30 cellular contexts compared by ENCODE assay signal in the genomic region with DNA sequence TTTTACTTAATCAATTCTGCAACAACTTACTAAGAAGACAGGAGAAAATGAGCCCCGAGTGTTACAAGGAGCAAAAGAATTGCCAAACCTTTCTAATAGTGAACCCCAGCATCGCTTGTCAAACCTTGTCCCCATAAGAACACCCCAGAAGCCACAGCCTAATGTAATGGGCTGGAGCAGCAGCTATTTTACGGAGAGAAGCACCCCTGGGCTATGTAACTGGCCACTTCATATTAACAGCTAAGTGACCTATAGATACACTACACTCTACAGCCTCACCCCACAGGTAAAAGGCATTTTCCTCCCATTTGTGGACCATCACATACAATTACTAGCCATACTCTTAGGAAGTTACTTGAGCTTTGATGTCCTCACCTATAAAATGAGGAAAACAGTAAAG. TPM values are rescaled to one million over a fixed set of nuclear protein-coding genes. Genes with fewer than 3 reads are reported as not detected.
DNase-seq lines count a peak whose midpoint lies in the region; ATAC-seq and TF ChIP-seq lines count a peak whose summit lies in the region.
"Had no signal": no experiment of that assay in that cellular context is flagged by ENCODE, and none has a peak within 500 bp of the region (broad histone marks: within the 10 kb centered on the region; RNA-seq: fewer than 3 reads in every experiment).

No MANE protein-coding gene starts in this region.

- no peaks in the 10 kb centered on the region for H3K27me3 ChIP-seq in CD4-positive, alpha-beta T cell (ENCODE audit: control insufficient read depth, insufficient read depth, low read length)
- H3K27me3 ChIP-seq in naive thymus-derived CD4-positive, alpha-beta T cell (ENCODE audit: control insufficient read depth in 2 of 2, insufficient read depth in 2 of 2, low read length in 2 of 2), result no peaks in the 10 kb centered on the region
- H3K27me3 ChIP-seq in psoas muscle (ENCODE audit: insufficient read depth in 3 of 3, low read length in 2 of 3), result peaks cover 0 to 1% (median 0%) of the 10 kb centered on the region in 3 donors
- H3K27me3 ChIP-seq: BLaER1 treated with 17β-estradiol and CSF1 and Interleukin-3, amounts not matched to agents 10 nM and 100 nM; suprapubic skin had no signal

- intact Hi-C loops in CD4-positive, alpha-beta T cell (cut with DNase I, micrococcal nuclease), result no loop called here
- intact Hi-C loops in naive thymus-derived CD4-positive, alpha-beta T cell (cut with micrococcal nuclease), result loop anchor here in 1 of 2 donors (2.0 kb wide), 1 partner anchor 15 kb away; no protein-coding TSS in a partner anchor
- intact Hi-C loops in Right ventricle myocardium superior (cut with DNase I), result no loop called here
- intact Hi-C loops in psoas muscle (cut with DNase I), result no loop called here

- no peak overlapping the region for H3K4me3 ChIP-seq in naive thymus-derived CD4-positive, alpha-beta T cell (ENCODE audit: low read length)
- no peak overlapping the region for H3K4me3 ChIP-seq in psoas muscle
- H3K4me3 ChIP-seq: BLaER1 treated with 17β-estradiol and CSF1 and Interleukin-3, amounts not matched to agents 10 nM and 100 nM; K562; lower lobe of right lung; suprapubic skin had no signal

- H3K36me3 ChIP-seq in naive thymus-derived CD4-positive, alpha-beta T cell (ENCODE audit: control insufficient read depth in 2 of 3, insufficient read depth in 3 of 3, low read length in 3 of 3), result peaks cover 29 to 98% (median 83%) of the 10 kb centered on the region in 3 experiments
- no peaks in the 10 kb centered on the region for H3K36me3 ChIP-seq in psoas muscle (ENCODE audit: insufficient read depth in 1 of 2, low read depth in 1 of 2)
- H3K36me3 ChIP-seq: brain microvascular endothelial cell, suprapubic skin had no signal

- H3K9me3 Mint-ChIP-seq in CD4-positive, alpha-beta T cell, result no peaks in the 10 kb centered on the region
- H3K9me3 Mint-ChIP-seq in activated T-helper 17 cell treated with anti-CD3 and anti-CD28 coated beads, Interleukin-2, amount 50 U/mL, for 72 hours, result no peaks in the 10 kb centered on the region
- H3K9me3 Mint-ChIP-seq in naive thymus-derived CD4-positive, alpha-beta T cell, result no peaks in the 10 kb centered on the region
- H3K9me3 Mint-ChIP-seq: nephron had no signal

- peak overlapping the region; percentile 77 for H3K27ac Mint-ChIP-seq in CD4-positive, alpha-beta T cell
- peak overlapping the region; percentile 58 for H3K27ac Mint-ChIP-seq in activated T-helper 17 cell treated with anti-CD3 and anti-CD28 coated beads, Interleukin-2, amount 50 U/mL, for 72 hours
- peak overlapping the region in 8 of 9 donors; percentile 59 to 89 (median 70) for H3K27ac Mint-ChIP-seq in naive thymus-derived CD4-positive, alpha-beta T cell

- peaks cover 11% of the 10 kb centered on the region for H3K4me1 Mint-ChIP-seq in CD4-positive, alpha-beta T cell (ENCODE audit: low read depth)
- H3K4me1 Mint-ChIP-seq in activated T-helper 17 cell treated with anti-CD3 and anti-CD28 coated beads, Interleukin-2, amount 50 U/mL, for 72 hours, result peaks cover 7% of the 10 kb centered on the region
- peaks cover 0 to 48% (median 12%) of the 10 kb centered on the region in 7 donors for H3K4me1 Mint-ChIP-seq in naive thymus-derived CD4-positive, alpha-beta T cell
- H3K4me1 Mint-ChIP-seq: nephron had no signal

- H3K9me3 ChIP-seq in CD4-positive, alpha-beta T cell (ENCODE audit: control insufficient read depth, low read length), result no peaks in the 10 kb centered on the region
- no peaks in the 10 kb centered on the region for H3K9me3 ChIP-seq in naive thymus-derived CD4-positive, alpha-beta T cell (ENCODE audit: control insufficient read depth in 2 of 3, low read length in 3 of 3)
- no peaks in the 10 kb centered on the region for H3K9me3 ChIP-seq in psoas muscle
- H3K9me3 ChIP-seq: BLaER1 treated with 17β-estradiol and CSF1 and Interleukin-3, amounts not matched to agents 10 nM and 100 nM; lower lobe of right lung; suprapubic skin had no signal

- WGBS in psoas muscle, 3 donors, result 85 to 92% (median 86%) methylated on average over 3 of the region's 3 CpGs

- CTCF ChIA-PET in CD4-positive, alpha-beta T cell (lab: Charles Lee), result no interaction called here
- CTCF ChIA-PET in naive thymus-derived CD4-positive, alpha-beta T cell (lab: Charles Lee), result interaction anchor here (0.9 kb wide), 1 partner anchor 39 kb away, joined by 3 read pairs; no protein-coding TSS in a partner anchor

- ATAC-seq in CD4-positive, alpha-beta T cell (ENCODE audit: poor library complexity), result no peak
- no peak for ATAC-seq in activated T-helper 17 cell treated with anti-CD3 and anti-CD28 coated beads, Interleukin-2, amount 50 U/mL, for 72 hours (replicated peaks)
- ATAC-seq in naive thymus-derived CD4-positive, alpha-beta T cell, result no peak
- ATAC-seq in Right ventricle myocardium superior (ENCODE audit: poor library complexity), result no peak
- ATAC-seq in psoas muscle, result no peak
- ATAC-seq: K562, lower lobe of right lung had no signal

- no peak overlapping the region for H3K4me3 Mint-ChIP-seq in CD4-positive, alpha-beta T cell
- no peak overlapping the region for H3K4me3 Mint-ChIP-seq in activated T-helper 17 cell treated with anti-CD3 and anti-CD28 coated beads, Interleukin-2, amount 50 U/mL, for 72 hours
- no peak overlapping the region for H3K4me3 Mint-ChIP-seq in naive thymus-derived CD4-positive, alpha-beta T cell
- H3K4me3 Mint-ChIP-seq: nephron had no signal

- peaks cover 93% of the 10 kb centered on the region for H3K36me3 Mint-ChIP-seq in CD4-positive, alpha-beta T cell (ENCODE audit: low read depth)
- H3K36me3 Mint-ChIP-seq in activated T-helper 17 cell treated with anti-CD3 and anti-CD28 coated beads, Interleukin-2, amount 50 U/mL, for 72 hours (ENCODE audit: low read depth), result peaks cover 100% of the 10 kb centered on the region
- H3K36me3 Mint-ChIP-seq in naive thymus-derived CD4-positive, alpha-beta T cell, result peaks cover 18 to 73% (median 43%) of the 10 kb centered on the region in 5 donors

- H3K27ac ChIP-seq in CD4-positive, alpha-beta T cell (ENCODE audit: low read depth, low read length), result peak overlapping the region; percentile 33
- peak overlapping the region; percentile 18 for H3K27ac ChIP-seq in naive thymus-derived CD4-positive, alpha-beta T cell (ENCODE audit: low read depth, low read length)
- H3K27ac ChIP-seq in psoas muscle, result no peak overlapping the region
- H3K27ac ChIP-seq: 22Rv1; BLaER1 treated with 17β-estradiol and CSF1 and Interleukin-3, amounts not matched to agents 10 nM and 100 nM; brain microvascular endothelial cell; lower lobe of right lung; suprapubic skin had no signal

- TF ChIP-seq CTCF in CD4-positive, alpha-beta T cell (IDR thresholded peaks at IDR 0.05), result no peak
- no peak for TF ChIP-seq CTCF in psoas muscle (IDR thresholded peaks at IDR 0.05)

- DNase-seq in NCI-H748 (lab: John Stamatoyannopoulos, UW; ENCODE audit: unreplicated experiment) (peak; percentile 52), NCI-H748 treated with DMSO at 0.1 percent for 48 hours (lab: John Stamatoyannopoulos, UW) (no peak), Right ventricle myocardium superior (no peak), HuH-7.5 (ENCODE audit: low spot score) (no peak), psoas muscle (no peak)
- DNase-seq in CD4-positive, alpha-beta T cell, result no peak
- DNase-seq in naive thymus-derived CD4-positive, alpha-beta T cell, result no peak
- DNase-seq: activated CD4-positive, alpha-beta T cell treated with anti-CD3 and anti-CD28 coated beads, Interleukin-2, amount 50 U/mL, for 4 hours; activated CD4-positive, CD25-positive, alpha-beta regulatory T cell; activated CD8-positive, alpha-beta memory T cell treated with anti-CD3 and anti-CD28 coated beads, Interleukin-2, amount 50 U/mL, for 48 hours; activated effector memory CD4-positive, alpha-beta T cell treated with anti-CD3 and anti-CD28 coated beads, Interleukin-2, amount 50 U/mL, for 16 hours; amygdala; brain microvascular endothelial cell; hippocampal formation; lower lobe of right lung; NCI-H1105; NCI-H187; NCI-H2171; NCI-H510A; stimulated activated CD4-positive, alpha-beta T cell treated with anti-CD3 and anti-CD28 coated beads, Interleukin-4, amount 100 ng/mL, for 24 hours had no signal

- no peaks in the 10 kb centered on the region for H3K27me3 Mint-ChIP-seq in CD4-positive, alpha-beta T cell
- no peaks in the 10 kb centered on the region for H3K27me3 Mint-ChIP-seq in activated T-helper 17 cell treated with anti-CD3 and anti-CD28 coated beads, Interleukin-2, amount 50 U/mL, for 72 hours
- H3K27me3 Mint-ChIP-seq in naive thymus-derived CD4-positive, alpha-beta T cell, result no peaks in the 10 kb centered on the region

- H3K4me1 ChIP-seq in naive thymus-derived CD4-positive, alpha-beta T cell (ENCODE audit: control insufficient read depth in 2 of 2, insufficient read depth in 2 of 2, low read length in 2 of 2), result peaks cover 0 to 6% of the 10 kb centered on the region in 2 donors
- no peaks in the 10 kb centered on the region for H3K4me1 ChIP-seq in psoas muscle
- H3K4me1 ChIP-seq: lower lobe of right lung, suprapubic skin had no signal

- POLR2A ChIA-PET in CD4-positive, alpha-beta T cell (lab: Charles Lee), result no interaction called here
- POLR2A ChIA-PET in naive thymus-derived CD4-positive, alpha-beta T cell (lab: Charles Lee), result interaction anchor here (1.8 kb wide), 1 partner anchor 80 kb away, joined by 3 read pairs; the partner anchor contains the start of gene ZC3H13

RNA-seq across cellular contexts. Expression of gene CPB2, which starts 27.3 kb away (rescaled TPM):
- total RNA-seq in CD4-positive, alpha-beta T cell, result not detected
- not detected for total RNA-seq in activated T-helper 17 cell treated with anti-CD3 and anti-CD28 coated beads, Interleukin-2, amount 50 U/mL, for 72 hours
- total RNA-seq in naive thymus-derived CD4-positive, alpha-beta T cell, result not detected
- polyA plus RNA-seq in naive thymus-derived CD4-positive, alpha-beta T cell, result not detected
- total RNA-seq in Right ventricle myocardium superior (not detected), psoas muscle (not detected)
- polyA plus RNA-seq in psoas muscle, result not detected
- total RNA-seq: M059J; osteoblast; T-helper 1 cell treated with Interleukin-12 subunit alpha and Interleukin-12 subunit beta and Interleukin-4 antibody, amounts not matched to agents 30 ng/mL and 1 ng/mL, for 36 hours; ureter had no signal

RNA-seq across cellular contexts. Expression of gene LCP1, which starts 49.9 kb away (rescaled TPM):
- 100 to 1,000 TPM; 266 to 276 TPM for total RNA-seq in CD4-positive, alpha-beta T cell
- total RNA-seq in activated T-helper 17 cell treated with anti-CD3 and anti-CD28 coated beads, Interleukin-2, amount 50 U/mL, for 72 hours, result 100 to 1,000 TPM; 727 to 916 TPM
- 100 to 1,000 TPM; 293 to 989 (median 355) TPM for total RNA-seq in naive thymus-derived CD4-positive, alpha-beta T cell
- 100 to 1,000 TPM; 764 to 902 TPM for polyA plus RNA-seq in naive thymus-derived CD4-positive, alpha-beta T cell
- total RNA-seq in Right ventricle myocardium superior, result 20.5 TPM
- total RNA-seq in psoas muscle, result 10 to 100 TPM in 2 of 4 donors, 1 to 10 TPM in 2; 8.0 to 14.8 (median 10.4) TPM
- polyA plus RNA-seq in psoas muscle, result 1 to 10 TPM; 2.0 to 3.5 (median 2.1) TPM

Comparison
In these comparisons a context has a peak if more than half of its experiments do, and no peak if none do; other contexts are left out.
1. RNA of gene LCP1, which starts 49.9 kb away (total RNA-seq): 727 to 916 TPM in activated T-helper 17 cell treated with anti-CD3 and anti-CD28 coated beads, Interleukin-2, amount 50 U/mL, for 72 hours, 293 to 989 TPM in naive thymus-derived CD4-positive, alpha-beta T cell and 266 to 276 TPM in CD4-positive, alpha-beta T cell; 20.5 TPM in Right ventricle myocardium superior (single experiment) and 8.0 to 14.8 TPM in psoas muscle; every median in the first group is over 10 times any median in the second.
2. Peak in every context shown above with its lines, with median percentiles within 50 percentile points of each other: H3K27ac Mint-ChIP-seq.